Comparison of ENCODE assay signal across 23 cellular contexts in the genomic region with DNA sequence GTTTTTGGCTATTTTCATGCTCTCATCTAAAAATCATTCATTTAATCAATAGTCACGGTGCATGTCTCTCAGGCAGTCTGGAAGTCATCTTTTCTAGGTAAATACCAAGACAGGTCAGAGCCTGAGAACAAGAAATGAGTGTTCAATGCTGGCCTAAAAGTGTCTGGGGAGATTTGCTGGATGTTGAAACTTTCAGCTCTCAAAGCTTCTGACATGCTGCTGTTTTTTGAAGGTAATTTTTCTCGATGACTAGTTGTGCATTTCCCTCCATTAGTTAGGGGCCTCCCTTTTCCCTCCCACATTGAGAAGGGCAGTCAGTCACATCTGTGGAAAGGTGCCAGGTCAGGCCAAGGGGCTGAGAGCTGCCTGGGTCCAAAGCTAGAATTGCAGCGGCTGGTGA.
DNase-seq lines count a peak whose midpoint lies in the region; ATAC-seq and TF ChIP-seq lines count a peak whose summit lies in the region.
"Had no signal": no experiment of that assay in that cellular context is flagged by ENCODE, and none has a peak within 500 bp of the region (broad histone marks: within the 10 kb centered on the region; RNA-seq: fewer than 3 reads in every experiment).

No MANE protein-coding gene starts in this region.

- H3K27ac ChIP-seq in OCI-LY3 (ENCODE audit: low read length): peak overlapping the region; percentile 21; the same call in 1 of the 2 replicates
- H3K27ac ChIP-seq: thoracic aorta had no signal

- intact Hi-C loops in Right ventricle myocardium inferior (cut with DNase I): loop anchor here (2.0 to 10.0 kb wide), 3 partner anchors 313 to 1145 kb away; no protein-coding TSS in a partner anchor

- ATAC-seq in activated T-cell treated with anti-CD3 and anti-CD28 coated beads, Interleukin-2, amount 50 U/mL, for 72 hours (replicated peaks in 1 of 2): peak; percentile 20 to 38
- ATAC-seq in HG02678 (IDR thresholded peaks at IDR 0.05; ENCODE audit: unreplicated experiment) (peak; percentile 37), HG02588 (IDR thresholded peaks at IDR 0.05; ENCODE audit: unreplicated experiment) (no peak), Right ventricle myocardium inferior (no peak)
- ATAC-seq: WTC11 had no signal

- peaks cover 43% of the 10 kb centered on the region for H3K27me3 ChIP-seq in OCI-LY3 (ENCODE audit: low read depth, low read length)

- no peak overlapping the region for H2AFZ ChIP-seq in OCI-LY3 (ENCODE audit: low read depth, low read length)

- H3K36me3 Mint-ChIP-seq in activated T-cell treated with anti-CD3 and anti-CD28 coated beads, Interleukin-2, amount 50 U/mL, for 72 hours (ENCODE audit: insufficient read depth in 2 of 2): peaks cover 10 to 12% of the 10 kb centered on the region in 2 donors

- TF ChIP-seq CTCF in OCI-LY3 (IDR thresholded peaks at IDR 0.05; ENCODE audit: low read depth, low read length): no peak

- no peak overlapping the region for H3K4me3 ChIP-seq in OCI-LY3 (ENCODE audit: low read length)
- H3K4me3 ChIP-seq: thoracic aorta had no signal

- DNase-seq in activated T-cell treated with anti-CD3 and anti-CD28 coated beads, Interleukin-2, amount 50 U/mL, for 72 hours: no peak
- no peak for DNase-seq in activated T-cell treated with anti-CD3 and anti-CD28 coated beads, Interleukin-2, amount 50 U/mL, for 1 hour
- DNase-seq in Ammon's horn (ENCODE audit: low spot score) (no peak), Right ventricle myocardium inferior (ENCODE audit: missing footprints) (no peak)
- DNase-seq in activated CD4-positive, CD25-positive, alpha-beta regulatory T cell treated with anti-CD3 and anti-CD28 coated beads, Interleukin-2, amount 50 U/mL, for 72 hours: no peak
- DNase-seq: 8988T; amygdala; Calu3; central memory CD4-positive, alpha-beta T cell; effector CD4-positive, alpha-beta T cell; HFFc6; KG1; NCI-H1092; NCI-H2107; NCI-H526; OCI-M1 had no signal

- peaks cover 41% of the 10 kb centered on the region for H3K4me1 Mint-ChIP-seq in activated T-cell treated with anti-CD3 and anti-CD28 coated beads, Interleukin-2, amount 50 U/mL, for 72 hours (ENCODE audit: low read depth)

- H3K4me3 Mint-ChIP-seq in activated T-cell treated with anti-CD3 and anti-CD28 coated beads, Interleukin-2, amount 50 U/mL, for 72 hours: no peak overlapping the region
- H3K4me3 Mint-ChIP-seq: HFFc6; T-helper 2 cell treated with Interferon-gamma antibody and Interleukin-4, amounts not matched to agents 5 μg/mL and 100 μg/mL, for 36 hours; WTC11 had no signal

- peaks cover 63% of the 10 kb centered on the region for H3K4me1 ChIP-seq in OCI-LY3 (ENCODE audit: low read length)

- peaks cover 20% of the 10 kb centered on the region for H3K27me3 Mint-ChIP-seq in activated T-cell treated with anti-CD3 and anti-CD28 coated beads, Interleukin-2, amount 50 U/mL, for 72 hours (ENCODE audit: low read depth)

- no peaks in the 10 kb centered on the region for H3K36me3 ChIP-seq in OCI-LY3 (replicated peaks; ENCODE audit: low read depth, low read length)
- H3K36me3 ChIP-seq: thoracic aorta had no signal

- H3K4me2 ChIP-seq in OCI-LY3 (ENCODE audit: low read length): 0 out of 2 replicates have a peak overlapping the region, but pooled peaks have one; percentile 1

- H3K27ac Mint-ChIP-seq in activated T-cell treated with anti-CD3 and anti-CD28 coated beads, Interleukin-2, amount 50 U/mL, for 72 hours: no peak overlapping the region
- H3K27ac Mint-ChIP-seq: activated T-helper 2 cell treated with anti-CD3 and anti-CD28 coated beads, Interferon-gamma antibody, Interleukin-2, Interleukin-4, amounts not matched to agents 10 μg/mL and 5 μg/mL and 100 μg/mL, durations not matched to agents 14 hours and 24 hours and 36 hours; HFFc6; WTC11 had no signal

- no peaks in the 10 kb centered on the region for H4K20me1 ChIP-seq in OCI-LY3 (ENCODE audit: insufficient read depth, low read length)

- H3K9me3 Mint-ChIP-seq in activated T-cell treated with anti-CD3 and anti-CD28 coated beads, Interleukin-2, amount 50 U/mL, for 72 hours: peaks cover 3 to 8% of the 10 kb centered on the region in 2 donors

- no peaks in the 10 kb centered on the region for H3K9me3 ChIP-seq in OCI-LY3 (ENCODE audit: insufficient read depth, low read length)
- H3K9me3 ChIP-seq: thoracic aorta had no signal

- no peak overlapping the region for H3K9ac ChIP-seq in OCI-LY3 (ENCODE audit: low read length)

- H3K79me2 ChIP-seq in OCI-LY3 (ENCODE audit: low read length): no peaks in the 10 kb centered on the region

Comparison
In these comparisons a context has a peak if more than half of its experiments do, and no peak if none do; other contexts are left out.
1. ATAC-seq: peak in activated T-cell treated with anti-CD3 and anti-CD28 coated beads, Interleukin-2, amount 50 U/mL, for 72 hours (2 of 2) and HG02678 (single experiment); none in HG02588 (single experiment) and Right ventricle myocardium inferior (single experiment).